ENCODE assay signal across 8 cellular contexts in genomic region chr22:40276877-40277823, GRCh38.
DNase-seq lines count a peak whose midpoint lies in the region; ATAC-seq, FAIRE-seq and TF ChIP-seq lines count a peak whose summit lies in the region.
"Had no signal": no experiment of that assay in that cellular context is flagged by ENCODE, and none has a peak within 500 bp of the region (broad histone marks: within the 10 kb centered on the region; RNA-seq: fewer than 3 reads in every experiment).

No MANE protein-coding gene starts in this region.

- FAIRE-seq in GM12891 (lab: Jason Lieb, UNC), result no peak

- H3K4me3 Mint-ChIP-seq in IgD-negative memory B cell (peak overlapping the region in 1 of 4 donors; percentile 84), WTC11 (no peak overlapping the region)
- H3K4me3 Mint-ChIP-seq in activated naive CD8-positive, alpha-beta T cell treated with anti-CD3 and anti-CD28 coated beads, Interleukin-2, amount 10 ng/mL, durations not matched to agents 7 days and 5 days, result peak overlapping the region; percentile 89
- peak overlapping the region; percentile 91 for H3K4me3 Mint-ChIP-seq in stimulated activated naive CD8-positive, alpha-beta T cell treated with anti-CD3 and anti-CD28 coated beads, Interleukin-15, Interleukin-2, amounts not matched to agents 100 ng/mL and 50 ng/mL, for 24 hours

- POLR2A ChIA-PET in activated naive CD8-positive, alpha-beta T cell treated with anti-CD3 and anti-CD28 coated beads, Interleukin-2, amount 10 ng/mL, durations not matched to agents 7 days and 5 days (lab: Charles Lee), result interaction anchor here (1.0 to 2.1 kb wide), 6 partner anchors 13 to 233 kb away, joined by 3 to 7 read pairs (median 5); no protein-coding TSS in a partner anchor
- POLR2A ChIA-PET in WTC11 (lab: Charles Lee), result no interaction called here

- no peaks in the 10 kb centered on the region for H3K27me3 Mint-ChIP-seq in IgD-negative memory B cell
- no peaks in the 10 kb centered on the region for H3K27me3 Mint-ChIP-seq in activated naive CD8-positive, alpha-beta T cell treated with anti-CD3 and anti-CD28 coated beads, Interleukin-2, amount 10 ng/mL, durations not matched to agents 7 days and 5 days
- H3K27me3 Mint-ChIP-seq in stimulated activated naive CD8-positive, alpha-beta T cell treated with anti-CD3 and anti-CD28 coated beads, Interleukin-15, Interleukin-2, amounts not matched to agents 100 ng/mL and 50 ng/mL, for 24 hours, result no peaks in the 10 kb centered on the region
- no peaks in the 10 kb centered on the region for H3K27me3 Mint-ChIP-seq in WTC11 (ENCODE audit: low read depth)

- H3K4me1 ChIP-seq in left ventricle myocardium inferior, result peaks cover 34% of the 10 kb centered on the region

- DNase-seq in activated naive CD8-positive, alpha-beta T cell treated with anti-CD3 and anti-CD28 coated beads, Interleukin-2, amount 10 ng/mL, durations not matched to agents 7 days and 5 days, result no peak
- DNase-seq in left ventricle myocardium inferior (no peak), WTC11 (ENCODE audit: low spot score) (no peak), GM12891 (ENCODE audit: insufficient read length, low spot score) (no peak)
- DNase-seq: NCI-H82 had no signal

- no peak for TF ChIP-seq CTCF in left ventricle myocardium inferior (IDR thresholded peaks at IDR 0.05; ENCODE audit: borderline replicate concordance)
- TF ChIP-seq CTCF in WTC11 (IDR thresholded peaks at IDR 0.05), result no peak

- intact Hi-C loops in left ventricle myocardium inferior (cut with micrococcal nuclease), result no loop called here

- CTCF ChIA-PET in WTC11 (lab: Charles Lee), result interaction anchor here (0.5 kb wide), 1 partner anchor 120 kb away, joined by 5 read pairs; no protein-coding TSS in a partner anchor

- no peaks in the 10 kb centered on the region for H3K27me3 ChIP-seq in left ventricle myocardium inferior (ENCODE audit: low read depth)

- H3K36me3 ChIP-seq in left ventricle myocardium inferior, result peaks cover 58% of the 10 kb centered on the region

- H3K27ac ChIP-seq in left ventricle myocardium inferior (replicated peaks), result peak overlapping the region; percentile 83

- no peak for TF ChIP-seq POLR2A in GM12891 (IDR thresholded peaks at IDR 0.05; ENCODE audit: low read depth, low read length)

- peaks cover 9 to 12% (median 10%) of the 10 kb centered on the region in 3 donors for H3K4me1 Mint-ChIP-seq in IgD-negative memory B cell
- peaks cover 25% of the 10 kb centered on the region for H3K4me1 Mint-ChIP-seq in activated naive CD8-positive, alpha-beta T cell treated with anti-CD3 and anti-CD28 coated beads, Interleukin-2, amount 10 ng/mL, durations not matched to agents 7 days and 5 days
- H3K4me1 Mint-ChIP-seq in stimulated activated naive CD8-positive, alpha-beta T cell treated with anti-CD3 and anti-CD28 coated beads, Interleukin-15, Interleukin-2, amounts not matched to agents 100 ng/mL and 50 ng/mL, for 24 hours (ENCODE audit: low read depth), result peaks cover 42% of the 10 kb centered on the region
- H3K4me1 Mint-ChIP-seq in WTC11, result no peaks in the 10 kb centered on the region

- no peak for ATAC-seq in activated naive CD8-positive, alpha-beta T cell treated with anti-CD3 and anti-CD28 coated beads, Interleukin-2, amount 10 ng/mL, durations not matched to agents 7 days and 5 days (ENCODE audit: low read depth)
- ATAC-seq in WTC11 (no peak), GM19324 (IDR thresholded peaks at IDR 0.05; ENCODE audit: low FRiP score, unreplicated experiment) (no peak)

- H3K9me3 Mint-ChIP-seq in IgD-negative memory B cell (no peaks in the 10 kb centered on the region), WTC11 (no peaks in the 10 kb centered on the region)
- no peaks in the 10 kb centered on the region for H3K9me3 Mint-ChIP-seq in activated naive CD8-positive, alpha-beta T cell treated with anti-CD3 and anti-CD28 coated beads, Interleukin-2, amount 10 ng/mL, durations not matched to agents 7 days and 5 days
- H3K9me3 Mint-ChIP-seq in stimulated activated naive CD8-positive, alpha-beta T cell treated with anti-CD3 and anti-CD28 coated beads, Interleukin-15, Interleukin-2, amounts not matched to agents 100 ng/mL and 50 ng/mL, for 24 hours, result no peaks in the 10 kb centered on the region

- H3K9me3 ChIP-seq in left ventricle myocardium inferior (replicated peaks), result no peaks in the 10 kb centered on the region

- H3K36me3 Mint-ChIP-seq in IgD-negative memory B cell, result peaks cover 5% of the 10 kb centered on the region
- peaks cover 36% of the 10 kb centered on the region for H3K36me3 Mint-ChIP-seq in activated naive CD8-positive, alpha-beta T cell treated with anti-CD3 and anti-CD28 coated beads, Interleukin-2, amount 10 ng/mL, durations not matched to agents 7 days and 5 days
- peaks cover 51% of the 10 kb centered on the region for H3K36me3 Mint-ChIP-seq in stimulated activated naive CD8-positive, alpha-beta T cell treated with anti-CD3 and anti-CD28 coated beads, Interleukin-15, Interleukin-2, amounts not matched to agents 100 ng/mL and 50 ng/mL, for 24 hours (ENCODE audit: low read depth)
- peaks cover 51% of the 10 kb centered on the region for H3K36me3 Mint-ChIP-seq in WTC11

- H3K27ac Mint-ChIP-seq in IgD-negative memory B cell, result peak overlapping the region; percentile 46 to 83 (median 76)
- H3K27ac Mint-ChIP-seq in activated naive CD8-positive, alpha-beta T cell treated with anti-CD3 and anti-CD28 coated beads, Interleukin-2, amount 10 ng/mL, durations not matched to agents 7 days and 5 days, result peak overlapping the region; percentile 90
- peak overlapping the region; percentile 99 for H3K27ac Mint-ChIP-seq in stimulated activated naive CD8-positive, alpha-beta T cell treated with anti-CD3 and anti-CD28 coated beads, Interleukin-15, Interleukin-2, amounts not matched to agents 100 ng/mL and 50 ng/mL, for 24 hours
- no peak overlapping the region for H3K27ac Mint-ChIP-seq in WTC11

- peak overlapping the region; percentile 57 for H3K4me3 ChIP-seq in left ventricle myocardium inferior

TF ChIP-seq in WTC11, 78 proteins besides CTCF, POLR2A, EP300 and RAD21 (continues in another document):
- no peak for TF ChIP-seq USF2 (CRISPR knock-in tag; IDR thresholded peaks at IDR 0.05)
- no peak for TF ChIP-seq ERG (CRISPR knock-in tag; IDR thresholded peaks at IDR 0.05)
- no peak for TF ChIP-seq SMAD3 (CRISPR knock-in tag; IDR thresholded peaks at IDR 0.05; ENCODE audit: borderline replicate concordance)
- TF ChIP-seq FOXJ3 (CRISPR knock-in tag; IDR thresholded peaks at IDR 0.05; ENCODE audit: borderline replicate concordance), result no peak

TF ChIP-seq in GM12891, 5 proteins besides CTCF, POLR2A, EP300 and RAD21:
- TF ChIP-seq POU2F2 (IDR thresholded peaks at IDR 0.05; ENCODE audit: low read depth, low read length), result no peak
- no peak for TF ChIP-seq POLR2AphosphoS5 (IDR thresholded peaks at IDR 0.05; ENCODE audit: low read depth, low read length)
- TF ChIP-seq SPI1 (IDR thresholded peaks at IDR 0.05; ENCODE audit: low read depth, low read length), result no peak
- no peak for TF ChIP-seq TAF1 (IDR thresholded peaks at IDR 0.05; ENCODE audit: low read depth, low read length)
- TF ChIP-seq PAX5 (IDR thresholded peaks at IDR 0.05; ENCODE audit: insufficient read depth, low read length, severe bottlenecking), result no peak
